12 cellular contexts compared by ENCODE assay signal in genomic region chr1:8472668-8473067, GRCh38.
A peak's percentile ranks its signal among the peaks of the same experiment; 100 is the strongest.
DNase-seq lines count a peak whose midpoint lies in the region; ATAC-seq and TF ChIP-seq lines count a peak whose summit lies in the region.
"Had no signal": no experiment of that assay in that cellular context is flagged by ENCODE, and none has a peak within 500 bp of the region (broad histone marks: within the 10 kb centered on the region; RNA-seq: fewer than 3 reads in every experiment).

No MANE protein-coding gene starts in this region.

- H3K36me3 ChIP-seq in GM23338 (ENCODE audit: insufficient read depth) (no peaks in the 10 kb centered on the region), mucosa of descending colon (ENCODE audit: low read depth) (no peaks in the 10 kb centered on the region)

- H3K9me3 Mint-ChIP-seq in GM23338 = no peaks in the 10 kb centered on the region
- no peaks in the 10 kb centered on the region for H3K9me3 Mint-ChIP-seq in activated CD4-positive, alpha-beta T cell treated with anti-CD3 and anti-CD28 coated beads, Interleukin-2, amount 10 ng/mL, durations not matched to agents 7 days and 5 days

- no peaks in the 10 kb centered on the region for H3K27me3 ChIP-seq in GM23338 (ENCODE audit: insufficient read depth)
- no peaks in the 10 kb centered on the region for H3K27me3 ChIP-seq in right cardiac atrium (ENCODE audit: control insufficient read depth, insufficient read depth)

- CTCF ChIA-PET in activated CD4-positive, alpha-beta T cell treated with anti-CD3 and anti-CD28 coated beads, Interleukin-2, amount 10 ng/mL, durations not matched to agents 7 days and 5 days (lab: Charles Lee) = interaction anchor here (0.9 to 1.8 kb wide), 3 partner anchors 10 to 279 kb away, joined by 3 to 7 read pairs (median 3); no protein-coding TSS in a partner anchor
- CTCF ChIA-PET in RWPE1 (lab: Yijun Ruan, JAX) = no interaction called here

- in situ Hi-C loops in Caki2 (cut with HindIII; ENCODE audit: low pct_unique_long_range_greater_than_20kb, low sequenced_read_pairs) = no loop called here

- no peak overlapping the region for H3K4me2 ChIP-seq in GM23338

- H3K36me3 Mint-ChIP-seq in GM23338 (ENCODE audit: low read depth) = peaks cover 2% of the 10 kb centered on the region; the same call in 1 of the 3 replicates
- peaks cover 3% of the 10 kb centered on the region for H3K36me3 Mint-ChIP-seq in activated CD4-positive, alpha-beta T cell treated with anti-CD3 and anti-CD28 coated beads, Interleukin-2, amount 10 ng/mL, durations not matched to agents 7 days and 5 days (ENCODE audit: low read depth)

- peaks cover 40% of the 10 kb centered on the region for H3K4me1 Mint-ChIP-seq in GM23338
- H3K4me1 Mint-ChIP-seq in activated CD4-positive, alpha-beta T cell treated with anti-CD3 and anti-CD28 coated beads, Interleukin-2, amount 10 ng/mL, durations not matched to agents 7 days and 5 days = peaks cover 49% of the 10 kb centered on the region

- H3K4me1 ChIP-seq in GM23338 (ENCODE audit: insufficient read depth) = peaks cover 31% of the 10 kb centered on the region
- no peaks in the 10 kb centered on the region for H3K4me1 ChIP-seq in mucosa of descending colon (ENCODE audit: low read depth)
- peaks cover 4% of the 10 kb centered on the region for H3K4me1 ChIP-seq in right cardiac atrium (ENCODE audit: control insufficient read depth, insufficient read depth, low read length)

- H3K9me3 ChIP-seq in mucosa of descending colon (no peaks in the 10 kb centered on the region), right cardiac atrium (ENCODE audit: control insufficient read depth, low read length) (no peaks in the 10 kb centered on the region)

- H3K27ac Mint-ChIP-seq in GM23338 = peak overlapping the region; percentile 44; the same call in 1 of the 2 replicates
- H3K27ac Mint-ChIP-seq in activated CD4-positive, alpha-beta T cell treated with anti-CD3 and anti-CD28 coated beads, Interleukin-2, amount 10 ng/mL, durations not matched to agents 7 days and 5 days = peak overlapping the region; percentile 51

- WGBS in right cardiac atrium = 94% methylated on average over 2 of the region's 2 CpGs

- H2AFZ ChIP-seq in GM23338 = no peak overlapping the region

- peak overlapping the region; percentile 27; the same call in 1 of the 2 replicates for H3K27ac ChIP-seq in GM23338 (ENCODE audit: low read depth)
- no peak overlapping the region for H3K27ac ChIP-seq in right cardiac atrium (ENCODE audit: low read length)
- no peak overlapping the region for H3K27ac ChIP-seq in RWPE1
- H3K27ac ChIP-seq: HL-60 had no signal

- POLR2A ChIA-PET in activated CD4-positive, alpha-beta T cell treated with anti-CD3 and anti-CD28 coated beads, Interleukin-2, amount 10 ng/mL, durations not matched to agents 7 days and 5 days (lab: Charles Lee) = interaction anchor here (0.7 kb wide), 1 partner anchor 45 kb away, joined by 4 read pairs; no protein-coding TSS in a partner anchor
- POLR2A ChIA-PET in RWPE1 (lab: Yijun Ruan, JAX; ENCODE audit: low non-redundant PET) = no interaction called here

- peaks cover 14% of the 10 kb centered on the region for H4K20me1 ChIP-seq in GM23338 (replicated peaks; ENCODE audit: insufficient read depth)

- H3K4me3 Mint-ChIP-seq in GM23338 = no peak overlapping the region
- H3K4me3 Mint-ChIP-seq in activated CD4-positive, alpha-beta T cell treated with anti-CD3 and anti-CD28 coated beads, Interleukin-2, amount 10 ng/mL, durations not matched to agents 7 days and 5 days = no peak overlapping the region

- no peaks in the 10 kb centered on the region for H3F3A ChIP-seq in GM23338 (replicated peaks; ENCODE audit: low read depth)

- no peaks in the 10 kb centered on the region for H3K9me2 ChIP-seq in GM23338 (ENCODE audit: insufficient read depth)

- peaks cover 67% of the 10 kb centered on the region for H3K79me2 ChIP-seq in GM23338 (replicated peaks; ENCODE audit: insufficient read depth)

- DNase-seq in Caki2 (ENCODE audit: low read depth) (peak; percentile 20), GM23338 (ENCODE audit: low spot score) (no peak), mucosa of descending colon (no peak), right cardiac atrium (no peak), RWPE1 (ENCODE audit: low spot score) (no peak)
- DNase-seq in activated CD4-positive, alpha-beta T cell treated with anti-CD3 and anti-CD28 coated beads, Interleukin-2, amount 10 ng/mL, durations not matched to agents 7 days and 5 days = peak; percentile 70
- DNase-seq: AML-193, glutamatergic neuron, NCI-H2107 had no signal

- intact Hi-C loops in mucosa of descending colon (cut with DNase I, micrococcal nuclease) (no loop called here), right cardiac atrium (cut with DNase I) (no loop called here)

- TF ChIP-seq CTCF in GM23338 (conservative IDR thresholded peaks at IDR 0.05; ENCODE audit: low read depth in 2 of 2) (no peak), mucosa of descending colon (IDR thresholded peaks at IDR 0.05) (no peak), RWPE1 (conservative IDR thresholded peaks at IDR 0.05; ENCODE audit: low read depth) (no peak)

- H3K27me3 Mint-ChIP-seq in GM23338 (ENCODE audit: insufficient read depth, low read depth, poor library complexity) = peaks cover 9% of the 10 kb centered on the region
- H3K27me3 Mint-ChIP-seq in activated CD4-positive, alpha-beta T cell treated with anti-CD3 and anti-CD28 coated beads, Interleukin-2, amount 10 ng/mL, durations not matched to agents 7 days and 5 days = no peaks in the 10 kb centered on the region

- no peak overlapping the region for H3K4me3 ChIP-seq in GM23338
- no peak overlapping the region for H3K4me3 ChIP-seq in mucosa of descending colon
- no peak overlapping the region for H3K4me3 ChIP-seq in right cardiac atrium (ENCODE audit: low read length)

- ATAC-seq in GM23338 (no peak; the same call in 2 of the 3 replicates), mucosa of descending colon (peak; percentile 58), right cardiac atrium (no peak), GM21723 (IDR thresholded peaks at IDR 0.05; ENCODE audit: unreplicated experiment) (no peak), HG02938 (IDR thresholded peaks at IDR 0.05; ENCODE audit: unreplicated experiment) (no peak)

TF ChIP-seq in GM23338, 12 proteins besides CTCF, POLR2A, EP300 and RAD21 (continues in another document):
- TF ChIP-seq NANOG (IDR thresholded peaks at IDR 0.05; ENCODE audit: borderline replicate concordance) (no peak), STAT1 (IDR thresholded peaks at IDR 0.05; ENCODE audit: unreplicated experiment) (no peak), ZNF114 (CRISPR knock-in tag; IDR thresholded peaks at IDR 0.05) (no peak), CREB1 (CRISPR knock-in tag; IDR thresholded peaks at IDR 0.05; ENCODE audit: low read depth) (no peak), ZNF462 (CRISPR knock-in tag; IDR thresholded peaks at IDR 0.05) (no peak)

Comparison
In these comparisons a context has a peak if more than half of its experiments do, and no peak if none do; other contexts are left out.
1. DNase-seq: peak in Caki2 (single experiment) and activated CD4-positive, alpha-beta T cell treated with anti-CD3 and anti-CD28 coated beads, Interleukin-2, amount 10 ng/mL, durations not matched to agents 7 days and 5 days (single experiment); none in GM23338 (single experiment), mucosa of descending colon (0 of 3), right cardiac atrium (0 of 3) and RWPE1 (single experiment).